ENCODE assay signal across 31 cellular contexts in the genomic region with DNA sequence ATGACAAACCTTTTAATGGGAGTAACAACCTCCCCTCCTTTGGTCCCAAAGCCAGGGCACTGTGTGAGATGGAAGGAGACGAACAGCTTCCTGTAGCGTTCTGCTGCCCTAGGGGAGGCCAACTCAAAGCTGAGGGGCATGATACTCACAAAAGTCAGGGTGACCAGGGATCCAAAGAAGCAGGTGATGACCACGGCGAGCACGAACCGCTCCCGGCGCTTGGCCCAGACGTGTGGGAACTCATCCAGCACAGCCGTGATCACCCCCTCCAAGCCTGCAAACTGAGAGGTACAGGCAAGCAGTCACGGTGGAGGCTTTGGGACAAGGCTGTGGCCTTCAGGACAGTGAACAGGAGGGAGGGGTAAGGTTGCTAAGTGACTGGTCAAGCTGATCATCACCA. TPM values are rescaled to one million over a fixed set of nuclear protein-coding genes. Genes with fewer than 3 reads are reported as not detected.
"Had no signal": no experiment of that assay in that cellular context is flagged by ENCODE, and none has a peak within 500 bp of the region (broad histone marks: within the 10 kb centered on the region; RNA-seq: fewer than 3 reads in every experiment).

No MANE protein-coding gene starts in this region.

- H3K4me3 ChIP-seq: coronary artery, dorsolateral prefrontal cortex, esophagus muscularis mucosa, gastrocnemius medialis had no signal

- H3K36me3 Mint-ChIP-seq: activated naive CD4-positive, alpha-beta T cell treated with anti-CD3 and anti-CD28 coated beads, Interleukin-2, amount 10 ng/mL, durations not matched to agents 7 days and 5 days; activated naive CD8-positive, alpha-beta T cell; WTC11 had no signal

- DNase-seq: activated CD4-positive, alpha-beta T cell treated with anti-CD3 and anti-CD28 coated beads for 1 hour; activated CD4-positive, alpha-beta T cell treated with anti-CD3 and anti-CD28 coated beads for 4 hours; activated CD4-positive, alpha-beta T cell treated with anti-CD3 and anti-CD28 coated beads, Interleukin-2, amount 10 ng/mL, durations not matched to agents 7 days and 5 days; activated CD4-positive, alpha-beta T cell treated with anti-CD3 and anti-CD28 coated beads, Interleukin-2, amount 50 U/mL, for 4 hours; activated CD8-positive, alpha-beta memory T cell treated with anti-CD3 and anti-CD28 coated beads, Interleukin-2, amount 50 U/mL, for 48 hours; activated gamma-delta T cell; activated naive CD4-positive, alpha-beta T cell; activated naive CD4-positive, alpha-beta T cell treated with anti-CD3 and anti-CD28 coated beads, Interleukin-2, amount 10 ng/mL, durations not matched to agents 7 days and 5 days; activated T-cell treated with anti-CD3 and anti-CD28 coated beads for 4 hours; activated T-cell treated with anti-CD3 and anti-CD28 coated beads, Interleukin-2, amount 50 U/mL, for 24 hours; activated T-cell treated with anti-CD3 and anti-CD28 coated beads, Interleukin-2, amount 50 U/mL, for 72 hours; amniotic stem cell; anterior cingulate cortex; brain microvascular endothelial cell; dorsolateral prefrontal cortex; effector memory CD4-positive, alpha-beta T cell; erythroblast; foreskin keratinocyte; gastrocnemius medialis; T-helper 2 cell had no signal

- H3K4me1 Mint-ChIP-seq: WTC11 had no signal

- H3K36me3 ChIP-seq: brain microvascular endothelial cell, esophagus muscularis mucosa, gastrocnemius medialis had no signal

- H3K4me3 Mint-ChIP-seq: activated CD4-positive, alpha-beta memory T cell treated with anti-CD3 and anti-CD28 coated beads, Interleukin-2, amount 10 ng/mL, durations not matched to agents 7 days and 5 days; activated CD4-positive, alpha-beta T cell treated with anti-CD3 and anti-CD28 coated beads, Interleukin-2, amount 10 ng/mL, durations not matched to agents 7 days and 5 days; activated naive CD4-positive, alpha-beta T cell treated with anti-CD3 and anti-CD28 coated beads, Interleukin-2, amount 10 ng/mL, durations not matched to agents 7 days and 5 days; activated naive CD8-positive, alpha-beta T cell; activated T-cell treated with anti-CD3 and anti-CD28 coated beads, Interleukin-2, amount 50 U/mL, for 24 hours; activated T-cell treated with anti-CD3 and anti-CD28 coated beads, Interleukin-2, amount 50 U/mL, for 72 hours; central memory CD8-positive, alpha-beta T cell; dendritic cell treated with granulocyte-macrophage colony-stimulating factor and Interleukin-4, amounts not matched to agents 40 ng/mL and 50 ng/mL, for 4 days; WTC11 had no signal

- H3K9me3 Mint-ChIP-seq: activated CD4-positive, alpha-beta memory T cell treated with anti-CD3 and anti-CD28 coated beads, Interleukin-2, amount 10 ng/mL, durations not matched to agents 7 days and 5 days; activated CD4-positive, alpha-beta T cell treated with anti-CD3 and anti-CD28 coated beads, Interleukin-2, amount 10 ng/mL, durations not matched to agents 7 days and 5 days; activated naive CD4-positive, alpha-beta T cell treated with anti-CD3 and anti-CD28 coated beads, Interleukin-2, amount 10 ng/mL, durations not matched to agents 7 days and 5 days; activated T-cell treated with anti-CD3 and anti-CD28 coated beads, Interleukin-2, amount 50 U/mL, for 24 hours; activated T-cell treated with anti-CD3 and anti-CD28 coated beads, Interleukin-2, amount 50 U/mL, for 72 hours; central memory CD8-positive, alpha-beta T cell; dendritic cell treated with granulocyte-macrophage colony-stimulating factor and Interleukin-4, amounts not matched to agents 40 ng/mL and 50 ng/mL, for 4 days; WTC11 had no signal

- H3K27me3 ChIP-seq: brain microvascular endothelial cell, dorsolateral prefrontal cortex had no signal

- H3K4me1 ChIP-seq: esophagus muscularis mucosa, foreskin keratinocyte, gastrocnemius medialis had no signal

- H3K9me3 ChIP-seq: esophagus muscularis mucosa, gastrocnemius medialis had no signal

- H3K27ac Mint-ChIP-seq: activated CD4-positive, alpha-beta memory T cell treated with anti-CD3 and anti-CD28 coated beads, Interleukin-2, amount 10 ng/mL, durations not matched to agents 7 days and 5 days; activated CD4-positive, alpha-beta T cell treated with anti-CD3 and anti-CD28 coated beads, Interleukin-2, amount 10 ng/mL, durations not matched to agents 7 days and 5 days; activated naive CD4-positive, alpha-beta T cell treated with anti-CD3 and anti-CD28 coated beads, Interleukin-2, amount 10 ng/mL, durations not matched to agents 7 days and 5 days; activated naive CD8-positive, alpha-beta T cell; activated T-cell treated with anti-CD3 and anti-CD28 coated beads, Interleukin-2, amount 50 U/mL, for 24 hours; activated T-cell treated with anti-CD3 and anti-CD28 coated beads, Interleukin-2, amount 50 U/mL, for 72 hours; dendritic cell treated with granulocyte-macrophage colony-stimulating factor and Interleukin-4, amounts not matched to agents 40 ng/mL and 50 ng/mL, for 4 days; WTC11 had no signal

- H3K27ac ChIP-seq: brain microvascular endothelial cell, coronary artery, dorsolateral prefrontal cortex, esophagus muscularis mucosa, foreskin keratinocyte, gastrocnemius medialis, VCaP had no signal

RNA-seq across cellular contexts. Expression of gene SLC6A4, which starts 25.1 kb away (rescaled TPM):
- total RNA-seq: astrocyte; bronchial epithelial cell; foreskin keratinocyte; T-helper 1 cell treated with Interleukin-12 subunit alpha and Interleukin-12 subunit beta and Interleukin-4 antibody, amounts not matched to agents 30 ng/mL and 1 ng/mL, for 36 hours had no signal
- polyA plus RNA-seq: foreskin keratinocyte had no signal
